8 cellular contexts compared by ENCODE assay signal in the genomic region with DNA sequence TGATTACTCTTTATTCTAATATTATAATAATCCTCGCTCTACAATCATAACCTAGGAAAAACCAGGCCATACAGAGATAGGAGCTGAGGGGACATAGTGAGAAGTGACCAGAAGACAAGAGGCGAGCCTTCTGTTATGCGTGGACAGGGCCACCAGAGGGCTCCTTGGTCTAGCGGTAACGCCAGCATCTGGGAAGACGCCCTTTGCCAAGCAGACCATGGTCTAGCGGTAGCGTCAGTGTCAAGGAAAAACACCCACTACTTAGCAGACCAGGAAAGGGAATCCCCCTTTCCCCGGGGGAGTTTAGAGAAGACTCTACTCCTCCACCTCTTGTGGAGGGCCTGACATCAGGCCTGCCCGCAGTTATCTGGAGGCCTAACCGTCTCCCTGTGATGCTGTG. TPM values are rescaled to one million over a fixed set of nuclear protein-coding genes. Genes with fewer than 3 reads are reported as not detected.
DNase-seq lines count a peak whose midpoint lies in the region; ATAC-seq and TF ChIP-seq lines count a peak whose summit lies in the region.
"Not testable (repeated sequence)": the region's sequence is repeated elsewhere in the genome, so short reads cannot be mapped to it uniquely, and the experiment has no call there.

No MANE protein-coding gene starts in this region.

- H3K36me3 Mint-ChIP-seq in endodermal cell (ENCODE audit: low read depth) = peaks cover 40% of the 10 kb centered on the region

- not testable (repeated sequence) for H3K9ac ChIP-seq in BLaER1; endodermal cell (ENCODE audit: extremely low read depth, low read length, poor library complexity, severe bottlenecking)

- peak overlapping the region; percentile 47 for H3K4me2 ChIP-seq in BLaER1

- not testable (repeated sequence) for H3K4me1 Mint-ChIP-seq in endodermal cell

- not testable (repeated sequence) for H3K27me3 Mint-ChIP-seq in endodermal cell (ENCODE audit: insufficient read depth)

- ATAC-seq in Panc1 = not testable (repeated sequence)

- BruUV-seq in Panc1 (replicated peaks; lab: Mats Ljungman, UMichigan) = not testable (repeated sequence)

- CTCF ChIA-PET in Panc1 (lab: Charles Lee) = interaction anchor here (0.6 to 0.7 kb wide), 3 partner anchors 9 to 83 kb away, joined by 4 to 5 read pairs (median 4); no protein-coding TSS in a partner anchor

- not testable (repeated sequence) for H3K27ac Mint-ChIP-seq in endodermal cell

- peak overlapping the region; percentile 54 for H3K27ac ChIP-seq in BLaER1
- H3K27ac ChIP-seq in Panc1 (ENCODE audit: low read length); endodermal cell (ENCODE audit: low read depth, low read length); testis: not testable (repeated sequence)

- intact Hi-C loops in Panc1 (cut with micrococcal nuclease; ENCODE audit: unreplicated experiment); testis (cut with DNase I; ENCODE audit: low total_unique reads): not testable (repeated sequence)

- peaks cover 23% of the 10 kb centered on the region for H3K9me3 Mint-ChIP-seq in endodermal cell

- WGBS in endodermal cell (ENCODE audit: insufficient coverage in 1 of 2, insufficient read length in 1 of 2), 2 experiments = 90 to 97% methylated on average over 5 to 10 of the region's 11 CpGs
- 78 to 92% methylated on average over 11 of the region's 11 CpGs for WGBS in testis, 2 donors

- peak; percentile 24; the same call in 1 of the 3 replicates for TF ChIP-seq CTCF in GM12872 (IDR thresholded peaks at IDR 0.05; ENCODE audit: insufficient read depth, low read depth, low read length)
- peak; percentile 26; the same call in 1 of the 2 replicates for TF ChIP-seq CTCF in LNCaP clone FGC (IDR thresholded peaks at IDR 0.05; ENCODE audit: control insufficient read depth, extremely low read depth, insufficient read depth)
- TF ChIP-seq CTCF in Panc1 (IDR thresholded peaks at IDR 0.05) = peak; percentile 78; the same call in 1 of the 2 replicates
- TF ChIP-seq CTCF in endodermal cell (conservative IDR thresholded peaks at IDR 0.05) = peak; percentile 60
- TF ChIP-seq CTCF in testis (IDR thresholded peaks at IDR 0.05) = peak in 1 of 3 experiments; percentile 10

- peaks cover 18% of the 10 kb centered on the region for H3K9me3 ChIP-seq in BLaER1
- H3K9me3 ChIP-seq in Panc1 (ENCODE audit: control insufficient read depth, insufficient read depth, low read depth, low read length); testis: not testable (repeated sequence)
- peaks cover 18% of the 10 kb centered on the region for H3K9me3 ChIP-seq in endodermal cell (ENCODE audit: control insufficient read depth, low read length)

- not testable (repeated sequence) for H3K4me3 Mint-ChIP-seq in endodermal cell

- DNase-seq in LNCaP clone FGC (ENCODE audit: low read depth); Panc1 (ENCODE audit: low read depth, low spot score): not testable (repeated sequence)
- DNase-seq in activated CD8-positive, alpha-beta memory T cell treated with anti-CD3 and anti-CD28 coated beads for 24 hours = peak; percentile 53
- DNase-seq in endodermal cell (peak; percentile 78), islet precursor cell (peak; percentile 64), testis (peak; percentile 57)

- POLR2A ChIA-PET in Panc1 (lab: Charles Lee) = interaction anchor here (0.7 kb wide), 2 partner anchors 20 to 197 kb away, joined by 7 to 9 read pairs; no protein-coding TSS in a partner anchor

- not testable (repeated sequence) for H3K27me3 ChIP-seq in BLaER1; Panc1 (ENCODE audit: control insufficient read depth, insufficient read depth, low read length); endodermal cell (ENCODE audit: control insufficient read depth, insufficient read depth, low read length, poor library complexity, severe bottlenecking); testis

- 0 out of 2 replicates have a peak overlapping the region, but pooled peaks have one; percentile 18 for H3K4me3 ChIP-seq in BLaER1
- not testable (repeated sequence) for H3K4me3 ChIP-seq in LNCaP clone FGC (ENCODE audit: low read depth, low read length); Panc1 (ENCODE audit: low read depth in 2 of 2, low read length in 2 of 2); endodermal cell (ENCODE audit: low read length); testis

- peaks cover 17% of the 10 kb centered on the region for H3K4me1 ChIP-seq in BLaER1
- H3K4me1 ChIP-seq in Panc1 (ENCODE audit: control insufficient read depth, insufficient read depth, low read length); endodermal cell (ENCODE audit: control insufficient read depth, insufficient read depth, low read length); testis: not testable (repeated sequence)

- H4K20me1 ChIP-seq in BLaER1 = not testable (repeated sequence)

- TF ChIP-seq POLR2A in testis (IDR thresholded peaks at IDR 0.05) = not testable (repeated sequence)

- H3K36me3 ChIP-seq in BLaER1 (peaks cover 75% of the 10 kb centered on the region), endodermal cell (ENCODE audit: control insufficient read depth, insufficient read depth, low read length) (peaks cover 20% of the 10 kb centered on the region)
- H3K36me3 ChIP-seq in Panc1 (ENCODE audit: control insufficient read depth, insufficient read depth, low read length); testis (ENCODE audit: low read depth, missing control alignments): not testable (repeated sequence)

- in situ Hi-C loops in Panc1 (cut with HindIII; ENCODE audit: low pct_unique_long_range_greater_than_20kb, low sequenced_read_pairs) = not testable (repeated sequence)

RNA-seq across cellular contexts. Expression of gene NFS1, which starts 12.3 kb away (rescaled TPM):
- 44.9 TPM for total RNA-seq in Panc1 (2021; ENCODE audit: unreplicated experiment)
- 32.6 TPM for polyA plus RNA-seq in Panc1 (2012; ENCODE audit: insufficient read length)
- total RNA-seq in endodermal cell = 10 to 100 TPM; 17.0 to 30.9 TPM
- 30.1 TPM for polyA plus RNA-seq in endodermal cell (2013, experiment 1 of 2)
- polyA plus RNA-seq in endodermal cell (2013, experiment 2 of 2) = 21.7 TPM
- total RNA-seq in testis = 10 to 100 TPM; 84.1 to 90.6 TPM
- 86.6 TPM for polyA plus RNA-seq in testis (ENCODE audit: insufficient read depth, low read depth, low replicate concordance)

RNA-seq across cellular contexts. Expression of gene ROMO1, which starts 12.3 kb away (rescaled TPM):
- total RNA-seq in Panc1 (2021; ENCODE audit: unreplicated experiment) (319 TPM), endodermal cell (100 to 1,000 TPM; 194 to 243 TPM), testis (100 to 1,000 TPM; 200 to 276 TPM)
- 767 TPM for polyA plus RNA-seq in Panc1 (2012; ENCODE audit: insufficient read length)
- 207 TPM for polyA plus RNA-seq in endodermal cell (2013, experiment 1 of 2)
- polyA plus RNA-seq in endodermal cell (2013, experiment 2 of 2) = 196 TPM
- 160 TPM for polyA plus RNA-seq in testis (ENCODE audit: insufficient read depth, low read depth, low replicate concordance)

RNA-seq across cellular contexts. Expression of gene CPNE1, which starts 22.2 kb away (rescaled TPM):
- total RNA-seq in Panc1 (2021; ENCODE audit: unreplicated experiment) (217 TPM), endodermal cell (100 to 1,000 TPM; 238 to 441 TPM), testis (100 to 1,000 TPM in 1 of 2 donors, 10 to 100 TPM in 1; 60.6 to 103 TPM)
- 273 TPM for polyA plus RNA-seq in Panc1 (2012; ENCODE audit: insufficient read length)
- polyA plus RNA-seq in endodermal cell (2013, experiment 1 of 2) = 343 TPM
- polyA plus RNA-seq in endodermal cell (2013, experiment 2 of 2) = 307 TPM
- 105 TPM for polyA plus RNA-seq in testis (ENCODE audit: insufficient read depth, low read depth, low replicate concordance)

RNA-seq across cellular contexts. Expression of gene RBM12, which starts 22.2 kb away (rescaled TPM):
- total RNA-seq in Panc1 (2021; ENCODE audit: unreplicated experiment) (100 TPM), endodermal cell (100 to 1,000 TPM; 106 to 158 TPM), testis (10 to 100 TPM; 40.8 to 46.3 TPM)
- 45.0 TPM for polyA plus RNA-seq in Panc1 (2012; ENCODE audit: insufficient read length)
- 81.6 TPM for polyA plus RNA-seq in endodermal cell (2013, experiment 1 of 2)
- 80.8 TPM for polyA plus RNA-seq in endodermal cell (2013, experiment 2 of 2)
- 54.9 TPM for polyA plus RNA-seq in testis (ENCODE audit: insufficient read depth, low read depth, low replicate concordance)

RNA-seq across cellular contexts. Expression of gene RBM39, which starts 55.2 kb away (rescaled TPM):
- 282 TPM for total RNA-seq in Panc1 (2021; ENCODE audit: unreplicated experiment)
- polyA plus RNA-seq in Panc1 (2012; ENCODE audit: insufficient read length) = 187 TPM
- total RNA-seq in endodermal cell = 100 to 1,000 TPM; 276 to 332 TPM
- polyA plus RNA-seq in endodermal cell (2013, experiment 1 of 2) = 233 TPM
- polyA plus RNA-seq in endodermal cell (2013, experiment 2 of 2) = 202 TPM
- 100 to 1,000 TPM; 273 to 278 TPM for total RNA-seq in testis
- 116 TPM for polyA plus RNA-seq in testis (ENCODE audit: insufficient read depth, low read depth, low replicate concordance)
